2 cellular contexts compared by ENCODE assay signal in the genomic region with DNA sequence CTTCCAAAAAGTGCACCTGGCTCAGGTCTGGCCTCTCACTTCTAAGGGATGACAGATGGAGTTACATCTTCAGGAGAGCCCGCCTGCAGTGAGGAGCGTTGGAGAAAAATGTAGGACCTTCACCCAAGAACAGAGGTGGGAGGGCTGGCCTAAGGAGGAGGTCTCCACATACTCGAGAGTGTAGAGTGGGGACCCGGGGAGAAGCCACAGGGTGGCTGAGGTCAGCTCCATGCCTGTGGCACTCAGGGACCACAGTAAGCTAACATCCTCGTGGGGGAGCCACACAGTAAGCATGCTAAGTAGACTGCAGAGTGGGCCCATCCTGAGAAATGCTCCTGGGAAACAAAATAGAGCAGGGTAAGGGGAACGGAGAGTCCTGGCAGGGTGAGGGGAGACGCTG.
TF ChIP-seq lines count a peak whose summit lies in the region.

No MANE protein-coding gene starts in this region.

TF ChIP-seq in HepG2, 621 proteins besides CTCF, POLR2A, EP300 and RAD21:
- TF ChIP-seq ZNF232 (CRISPR knock-in tag; IDR thresholded peaks at IDR 0.05; ENCODE audit: borderline replicate concordance) (no peak), STAG1 (CRISPR knock-in tag; IDR thresholded peaks at IDR 0.05) (0 out of 2 replicates have a peak, but pooled peaks have one; percentile 12), ZNF251 (CRISPR knock-in tag; IDR thresholded peaks at IDR 0.05) (no peak), ZFP1 (CRISPR knock-in tag; IDR thresholded peaks at IDR 0.05) (no peak)

TF ChIP-seq in HEK293, 187 proteins besides CTCF, POLR2A, EP300 and RAD21:
- TF ChIP-seq ZNF830 (tag by site-specific recombination; IDR thresholded peaks at IDR 0.05; ENCODE audit: low read depth), result no peak
- no peak for TF ChIP-seq ZNF664 (tag by site-specific recombination; IDR thresholded peaks at IDR 0.05)
- no peak for TF ChIP-seq ZNF211 (tag by site-specific recombination; IDR thresholded peaks at IDR 0.05; ENCODE audit: low read depth)
- TF ChIP-seq, protein P1, sequence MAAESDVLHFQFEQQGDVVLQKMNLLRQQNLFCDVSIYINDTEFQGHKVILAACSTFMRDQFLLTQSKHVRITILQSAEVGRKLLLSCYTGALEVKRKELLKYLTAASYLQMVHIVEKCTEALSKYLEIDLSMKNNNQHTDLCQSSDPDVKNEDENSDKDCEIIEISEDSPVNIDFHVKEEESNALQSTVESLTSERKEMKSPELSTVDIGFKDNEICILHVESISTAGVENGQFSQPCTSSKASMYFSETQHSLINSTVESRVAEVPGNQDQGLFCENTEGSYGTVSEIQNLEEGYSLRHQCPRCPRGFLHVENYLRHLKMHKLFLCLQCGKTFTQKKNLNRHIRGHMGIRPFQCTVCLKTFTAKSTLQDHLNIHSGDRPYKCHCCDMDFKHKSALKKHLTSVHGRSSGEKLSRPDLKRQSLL (tag by site-specific recombination; IDR thresholded peaks at IDR 0.05), result no peak
- no peak for TF ChIP-seq ZNF514 (tag by site-specific recombination; IDR thresholded peaks at IDR 0.05)
- TF ChIP-seq ZNF555 (tag by site-specific recombination; conservative IDR thresholded peaks at IDR 0.05), result no peak
- no peak for TF ChIP-seq ZNF623 (tag by site-specific recombination; IDR thresholded peaks at IDR 0.05)
- TF ChIP-seq ZNF112 (tag by site-specific recombination; IDR thresholded peaks at IDR 0.05), result no peak
- peak; percentile 88 for TF ChIP-seq ZIC2 (tag by site-specific recombination; IDR thresholded peaks at IDR 0.05)
- TF ChIP-seq, protein P2, sequence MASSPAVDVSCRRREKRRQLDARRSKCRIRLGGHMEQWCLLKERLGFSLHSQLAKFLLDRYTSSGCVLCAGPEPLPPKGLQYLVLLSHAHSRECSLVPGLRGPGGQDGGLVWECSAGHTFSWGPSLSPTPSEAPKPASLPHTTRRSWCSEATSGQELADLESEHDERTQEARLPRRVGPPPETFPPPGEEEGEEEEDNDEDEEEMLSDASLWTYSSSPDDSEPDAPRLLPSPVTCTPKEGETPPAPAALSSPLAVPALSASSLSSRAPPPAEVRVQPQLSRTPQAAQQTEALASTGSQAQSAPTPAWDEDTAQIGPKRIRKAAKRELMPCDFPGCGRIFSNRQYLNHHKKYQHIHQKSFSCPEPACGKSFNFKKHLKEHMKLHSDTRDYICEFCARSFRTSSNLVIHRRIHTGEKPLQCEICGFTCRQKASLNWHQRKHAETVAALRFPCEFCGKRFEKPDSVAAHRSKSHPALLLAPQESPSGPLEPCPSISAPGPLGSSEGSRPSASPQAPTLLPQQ (tag by site-specific recombination; IDR thresholded peaks at IDR 0.05), result no peak
- 0 out of 2 replicates have a peak, but pooled peaks have one; percentile 25 for TF ChIP-seq ZBTB17 (tag by site-specific recombination; IDR thresholded peaks at IDR 0.05)
- no peak for TF ChIP-seq ZFP3 (tag by site-specific recombination; IDR thresholded peaks at IDR 0.05; ENCODE audit: low read depth)
- TF ChIP-seq ZNF76 (tag by site-specific recombination; IDR thresholded peaks at IDR 0.05; ENCODE audit: borderline replicate concordance, low read depth), result no peak
- TF ChIP-seq, protein P3, sequence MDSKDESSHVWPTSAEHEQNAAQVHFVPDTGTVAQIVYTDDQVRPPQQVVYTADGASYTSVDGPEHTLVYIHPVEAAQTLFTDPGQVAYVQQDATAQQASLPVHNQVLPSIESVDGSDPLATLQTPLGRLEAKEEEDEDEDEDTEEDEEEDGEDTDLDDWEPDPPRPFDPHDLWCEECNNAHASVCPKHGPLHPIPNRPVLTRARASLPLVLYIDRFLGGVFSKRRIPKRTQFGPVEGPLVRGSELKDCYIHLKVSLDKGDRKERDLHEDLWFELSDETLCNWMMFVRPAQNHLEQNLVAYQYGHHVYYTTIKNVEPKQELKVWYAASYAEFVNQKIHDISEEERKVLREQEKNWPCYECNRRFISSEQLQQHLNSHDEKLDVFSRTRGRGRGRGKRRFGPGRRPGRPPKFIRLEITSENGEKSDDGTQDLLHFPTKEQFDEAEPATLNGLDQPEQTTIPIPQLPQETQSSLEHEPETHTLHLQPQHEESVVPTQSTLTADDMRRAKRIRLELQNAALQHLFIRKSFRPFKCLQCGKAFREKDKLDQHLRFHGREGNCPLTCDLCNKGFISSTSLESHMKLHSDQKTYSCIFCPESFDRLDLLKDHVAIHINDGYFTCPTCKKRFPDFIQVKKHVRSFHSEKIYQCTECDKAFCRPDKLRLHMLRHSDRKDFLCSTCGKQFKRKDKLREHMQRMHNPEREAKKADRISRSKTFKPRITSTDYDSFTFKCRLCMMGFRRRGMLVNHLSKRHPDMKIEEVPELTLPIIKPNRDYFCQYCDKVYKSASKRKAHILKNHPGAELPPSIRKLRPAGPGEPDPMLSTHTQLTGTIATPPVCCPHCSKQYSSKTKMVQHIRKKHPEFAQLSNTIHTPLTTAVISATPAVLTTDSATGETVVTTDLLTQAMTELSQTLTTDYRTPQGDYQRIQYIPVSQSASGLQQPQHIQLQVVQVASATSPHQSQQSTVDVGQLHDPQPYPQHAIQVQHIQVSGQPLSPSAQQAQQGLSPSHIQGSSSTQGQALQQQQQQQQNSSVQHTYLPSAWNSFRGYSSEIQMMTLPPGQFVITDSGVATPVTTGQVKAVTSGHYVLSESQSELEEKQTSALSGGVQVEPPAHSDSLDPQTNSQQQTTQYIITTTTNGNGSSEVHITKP (tag by site-specific recombination; IDR thresholded peaks at IDR 0.05), result 0 out of 2 replicates have a peak, but pooled peaks have one; percentile 25
- TF ChIP-seq ZNF701 (tag by site-specific recombination; IDR thresholded peaks at IDR 0.05), result no peak
- TF ChIP-seq ZEB2 (tag by site-specific recombination; IDR thresholded peaks at IDR 0.05), result no peak
